ENCODE assay signal across 11 cellular contexts in the genomic region with DNA sequence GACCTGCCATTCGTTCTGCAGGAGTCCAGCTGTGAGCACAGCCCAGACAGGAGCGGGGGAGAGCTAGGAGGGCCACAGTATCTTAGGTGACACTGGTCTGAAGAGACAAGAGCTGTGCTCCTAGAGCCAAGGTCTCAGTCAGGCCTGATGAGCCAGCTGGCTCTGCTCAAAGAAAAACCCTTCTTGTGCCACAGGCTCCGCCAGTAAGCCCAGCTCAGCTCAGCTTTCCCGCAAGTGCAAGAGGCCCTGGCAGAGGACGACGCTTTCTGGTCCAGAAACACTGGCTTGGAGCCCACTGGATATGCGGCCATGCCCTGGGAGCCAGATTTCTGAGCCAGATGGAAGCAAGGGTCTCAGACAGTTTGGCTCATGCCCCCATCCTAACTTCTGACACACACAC. TPM values are rescaled to one million over a fixed set of nuclear protein-coding genes. Genes with fewer than 3 reads are reported as not detected.
DNase-seq lines count a peak whose midpoint lies in the region; ATAC-seq and TF ChIP-seq lines count a peak whose summit lies in the region.
"Had no signal": no experiment of that assay in that cellular context is flagged by ENCODE, and none has a peak within 500 bp of the region (broad histone marks: within the 10 kb centered on the region; RNA-seq: fewer than 3 reads in every experiment).

No MANE protein-coding gene starts in this region.

- TF ChIP-seq CTCF in endodermal cell (conservative IDR thresholded peaks at IDR 0.05): no peak
- TF ChIP-seq CTCF in testis (IDR thresholded peaks at IDR 0.05): no peak
- no peak for TF ChIP-seq CTCF in nephron progenitor cell (IDR thresholded peaks at IDR 0.05)

- H3K4me3 ChIP-seq in endodermal cell (ENCODE audit: low read length): no peak overlapping the region
- H3K4me3 ChIP-seq in testis: no peak overlapping the region

- H3K4me1 ChIP-seq in endodermal cell (ENCODE audit: control insufficient read depth, insufficient read depth, low read length): no peaks in the 10 kb centered on the region
- H3K4me1 ChIP-seq in testis: peaks cover 85% of the 10 kb centered on the region

- DNase-seq in NCI-H446 treated with DMSO at 0.1 percent for 48 hours (lab: John Stamatoyannopoulos, UW): peak; percentile 91
- DNase-seq in endodermal cell: no peak
- DNase-seq in left lobe of liver (ENCODE audit: low spot score): peak; percentile 93
- DNase-seq in testis: peak; percentile 81
- no peak for DNase-seq in activated CD4-positive, alpha-beta T cell treated with anti-CD3 and anti-CD28 coated beads for 1 hour
- DNase-seq in nephron progenitor cell: no peak
- no peak for DNase-seq in NCI-H146 (lab: John Stamatoyannopoulos, UW)
- no peak for DNase-seq in T-helper 2 cell treated with Interferon-gamma antibody and Interleukin-4, amounts not matched to agents 5 μg/mL and 100 μg/mL, for 36 hours (ENCODE audit: low spot score)
- DNase-seq: NCI-H2227 treated with DMSO at 0.1 percent for 48 hours had no signal

- no peak overlapping the region for H3K4me3 Mint-ChIP-seq in endodermal cell
- no peak overlapping the region for H3K4me3 Mint-ChIP-seq in nephron progenitor cell
- no peak overlapping the region for H3K4me3 Mint-ChIP-seq in T-helper 2 cell treated with Interferon-gamma antibody and Interleukin-4, amounts not matched to agents 5 μg/mL and 100 μg/mL, for 36 hours
- H3K4me3 Mint-ChIP-seq: central memory CD8-positive, alpha-beta T cell; stimulated activated memory B cell treated with anti-CD40 and anti-IgM and Interleukin-4, amounts not matched to agents 10 μg/mL and 1 μg/mL and 100 μg/mL, for 72 hours had no signal

- H3K9ac ChIP-seq in endodermal cell (ENCODE audit: extremely low read depth, low read length, poor library complexity, severe bottlenecking): no peak overlapping the region

- no peak for TF ChIP-seq POLR2A in testis (IDR thresholded peaks at IDR 0.05)

- H3K9me3 Mint-ChIP-seq in endodermal cell: no peaks in the 10 kb centered on the region
- H3K9me3 Mint-ChIP-seq in nephron progenitor cell: no peaks in the 10 kb centered on the region
- no peaks in the 10 kb centered on the region for H3K9me3 Mint-ChIP-seq in T-helper 2 cell treated with Interferon-gamma antibody and Interleukin-4, amounts not matched to agents 5 μg/mL and 100 μg/mL, for 36 hours
- H3K9me3 Mint-ChIP-seq: central memory CD8-positive, alpha-beta T cell; stimulated activated memory B cell treated with anti-CD40 and anti-IgM and Interleukin-4, amounts not matched to agents 10 μg/mL and 1 μg/mL and 100 μg/mL, for 72 hours had no signal

- H3K27me3 ChIP-seq in endodermal cell (ENCODE audit: control insufficient read depth, insufficient read depth, low read length, poor library complexity, severe bottlenecking) (no peaks in the 10 kb centered on the region), testis (no peaks in the 10 kb centered on the region)

- ATAC-seq in left lobe of liver: peak; percentile 57
- ATAC-seq: stimulated activated memory B cell treated with anti-CD40 and anti-IgM and Interleukin-4, amounts not matched to agents 10 μg/mL and 1 μg/mL and 100 μg/mL, for 72 hours had no signal

- WGBS in endodermal cell (ENCODE audit: insufficient coverage in 1 of 2, insufficient read length in 1 of 2), 2 experiments: 82 to 89% methylated on average over 6 to 7 of the region's 7 CpGs
- 26 to 40% methylated on average over 2 to 7 of the region's 7 CpGs for WGBS in testis, 2 donors

- H3K27me3 Mint-ChIP-seq in endodermal cell (ENCODE audit: insufficient read depth): no peaks in the 10 kb centered on the region
- H3K27me3 Mint-ChIP-seq in nephron progenitor cell (ENCODE audit: low read depth, poor library complexity): peaks cover 5% of the 10 kb centered on the region
- H3K27me3 Mint-ChIP-seq in T-helper 2 cell treated with Interferon-gamma antibody and Interleukin-4, amounts not matched to agents 5 μg/mL and 100 μg/mL, for 36 hours (ENCODE audit: low read depth): no peaks in the 10 kb centered on the region
- H3K27me3 Mint-ChIP-seq: central memory CD8-positive, alpha-beta T cell; stimulated activated memory B cell treated with anti-CD40 and anti-IgM and Interleukin-4, amounts not matched to agents 10 μg/mL and 1 μg/mL and 100 μg/mL, for 72 hours had no signal

- H3K4me1 Mint-ChIP-seq in endodermal cell (peaks cover 3% of the 10 kb centered on the region), nephron progenitor cell (peaks cover 36% of the 10 kb centered on the region)
- no peaks in the 10 kb centered on the region for H3K4me1 Mint-ChIP-seq in T-helper 2 cell treated with Interferon-gamma antibody and Interleukin-4, amounts not matched to agents 5 μg/mL and 100 μg/mL, for 36 hours (ENCODE audit: low read depth)

- H3K9me3 ChIP-seq in endodermal cell (ENCODE audit: control insufficient read depth, low read length) (no peaks in the 10 kb centered on the region), testis (no peaks in the 10 kb centered on the region)

- H3K36me3 ChIP-seq in endodermal cell (ENCODE audit: control insufficient read depth, insufficient read depth, low read length): no peaks in the 10 kb centered on the region
- H3K36me3 ChIP-seq in testis (ENCODE audit: low read depth, missing control alignments): no peaks in the 10 kb centered on the region

- H3K27ac ChIP-seq in endodermal cell (ENCODE audit: low read depth, low read length) (no peak overlapping the region), testis (peak overlapping the region; percentile 65 to 86)

- intact Hi-C loops in testis (cut with DNase I; ENCODE audit: low total_unique reads): loop anchor here (10.0 kb wide), 1 partner anchor 73 kb away; the partner anchor contains the start of gene RASD1

- H3K27ac Mint-ChIP-seq in endodermal cell (peak overlapping the region; percentile 39), nephron progenitor cell (no peak overlapping the region)
- H3K27ac Mint-ChIP-seq in T-helper 2 cell treated with Interferon-gamma antibody and Interleukin-4, amounts not matched to agents 5 μg/mL and 100 μg/mL, for 36 hours: no peak overlapping the region
- H3K27ac Mint-ChIP-seq: stimulated activated memory B cell treated with anti-CD40 and anti-IgM and Interleukin-4, amounts not matched to agents 10 μg/mL and 1 μg/mL and 100 μg/mL, for 72 hours had no signal

- H3K36me3 Mint-ChIP-seq in endodermal cell (ENCODE audit: low read depth) (peaks cover 4% of the 10 kb centered on the region), nephron progenitor cell (ENCODE audit: low read depth) (no peaks in the 10 kb centered on the region)
- H3K36me3 Mint-ChIP-seq in T-helper 2 cell treated with Interferon-gamma antibody and Interleukin-4, amounts not matched to agents 5 μg/mL and 100 μg/mL, for 36 hours (ENCODE audit: low read depth): no peaks in the 10 kb centered on the region

RNA-seq across cellular contexts. Expression of gene PEMT, which starts 23.9 kb away (rescaled TPM):
- 10 to 100 TPM; 38.3 to 52.7 TPM for total RNA-seq in endodermal cell
- polyA plus RNA-seq in endodermal cell (2013, experiment 1 of 2): 49.1 TPM
- 42.1 TPM for polyA plus RNA-seq in endodermal cell (2013, experiment 2 of 2)
- total RNA-seq in left lobe of liver: 180 TPM
- 100 to 1,000 TPM in 1 of 2 donors, 10 to 100 TPM in 1; 83.1 to 120 TPM for total RNA-seq in testis
- polyA plus RNA-seq in testis (ENCODE audit: insufficient read depth, low read depth, low replicate concordance): 66.0 TPM

Comparison
In these comparisons a context has a peak if more than half of its experiments do, and no peak if none do; other contexts are left out.
1. DNase-seq: peak in NCI-H446 treated with DMSO at 0.1 percent for 48 hours (single experiment), left lobe of liver (single experiment) and testis (single experiment); none in endodermal cell (single experiment), activated CD4-positive, alpha-beta T cell treated with anti-CD3 and anti-CD28 coated beads for 1 hour (single experiment), nephron progenitor cell (single experiment), NCI-H146 (single experiment) and T-helper 2 cell treated with Interferon-gamma antibody and Interleukin-4, amounts not matched to agents 5 μg/mL and 100 μg/mL, for 36 hours (single experiment).